ENCODE assay signal across 7 cellular contexts in the genomic region with DNA sequence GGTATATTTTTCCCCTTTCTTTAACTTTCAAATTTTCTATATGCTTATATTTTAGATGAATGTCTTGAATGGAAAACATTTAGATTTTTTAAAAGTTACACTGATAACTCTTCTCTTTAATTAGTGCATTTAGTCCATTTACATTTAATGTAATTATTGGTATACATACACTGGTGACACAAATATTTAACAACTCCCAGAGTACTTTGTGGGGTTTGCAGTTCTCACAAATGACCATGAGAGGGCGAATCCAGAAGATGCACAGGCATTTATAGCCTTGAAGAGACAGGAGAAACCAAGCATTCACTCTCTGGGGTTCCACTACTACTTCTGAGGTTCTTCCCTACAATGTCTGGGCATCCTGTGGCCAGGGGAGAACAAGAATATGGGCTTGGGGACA.
DNase-seq lines count a peak whose midpoint lies in the region; ATAC-seq and TF ChIP-seq lines count a peak whose summit lies in the region.

No MANE protein-coding gene starts in this region.

- no peak overlapping the region for H3K27ac Mint-ChIP-seq in endothelial cell (ENCODE audit: unreplicated experiment)
- H3K27ac Mint-ChIP-seq in effector memory CD8-positive, alpha-beta T cell = no peak overlapping the region

- H3K9me3 Mint-ChIP-seq in endothelial cell (ENCODE audit: unreplicated experiment) = no peaks in the 10 kb centered on the region
- H3K9me3 Mint-ChIP-seq in effector memory CD8-positive, alpha-beta T cell = no peaks in the 10 kb centered on the region

- no peaks in the 10 kb centered on the region for H3K27me3 ChIP-seq in psoas muscle (ENCODE audit: insufficient read depth in 3 of 3, low read length in 2 of 3)
- no peaks in the 10 kb centered on the region for H3K27me3 ChIP-seq in vagina

- intact Hi-C loops in psoas muscle (cut with DNase I) (no loop called here), vagina (cut with DNase I) (loop anchor here (5.0 to 10.0 kb wide), 2 partner anchors 61 to 122 kb away; a partner anchor contains a TSS)

- in situ Hi-C loops in GM13976 (cut with MboI; ENCODE audit: low sequenced_read_pairs, unreplicated experiment) = no loop called here

- no peak for ATAC-seq in psoas muscle
- ATAC-seq in effector memory CD8-positive, alpha-beta T cell (replicated peaks) = no peak

- WGBS in psoas muscle, 3 donors = 18 to 31% (median 21%) methylated on average over 1 of the region's 1 CpG

- no peaks in the 10 kb centered on the region for H3K36me3 Mint-ChIP-seq in endothelial cell (ENCODE audit: low read depth, unreplicated experiment)
- H3K36me3 Mint-ChIP-seq in effector memory CD8-positive, alpha-beta T cell (ENCODE audit: insufficient read depth) = no peaks in the 10 kb centered on the region

- no peak overlapping the region for H3K4me3 ChIP-seq in psoas muscle
- H3K4me3 ChIP-seq in vagina = no peak overlapping the region

- peaks cover 2% of the 10 kb centered on the region for H3K4me1 Mint-ChIP-seq in endothelial cell (ENCODE audit: unreplicated experiment)
- no peaks in the 10 kb centered on the region for H3K4me1 Mint-ChIP-seq in effector memory CD8-positive, alpha-beta T cell (ENCODE audit: low read depth in 2 of 2)

- DNase-seq in GM13976 (ENCODE audit: low spot score) = peak; percentile 41
- peak; percentile 64 for DNase-seq in NCI-H82 (lab: John Stamatoyannopoulos, UW)
- DNase-seq in endothelial cell (ENCODE audit: low spot score) = peak; percentile 45
- DNase-seq in psoas muscle = no peak
- DNase-seq in effector memory CD8-positive, alpha-beta T cell = no peak
- no peak for DNase-seq in NCI-H1105 treated with DMSO at 0.1 percent for 48 hours (lab: John Stamatoyannopoulos, UW)
- DNase-seq in vagina (ENCODE audit: extremely low spot score in 2 of 2) = no peak

- H3K36me3 ChIP-seq in psoas muscle (ENCODE audit: insufficient read depth in 1 of 2, low read depth in 1 of 2) (no peaks in the 10 kb centered on the region), vagina (no peaks in the 10 kb centered on the region)

- TF ChIP-seq POLR2A in vagina (IDR thresholded peaks at IDR 0.05) = no peak

- H3K4me3 Mint-ChIP-seq in endothelial cell (ENCODE audit: unreplicated experiment) = no peak overlapping the region
- H3K4me3 Mint-ChIP-seq in effector memory CD8-positive, alpha-beta T cell = no peak overlapping the region

- TF ChIP-seq CTCF in GM13976 (IDR thresholded peaks at IDR 0.05; ENCODE audit: borderline replicate concordance, control extremely low read depth, extremely low read depth, insufficient read depth, missing control alignments) (peak; percentile 33), endothelial cell (IDR thresholded peaks at IDR 0.05; ENCODE audit: unreplicated experiment) (peak; percentile 72), psoas muscle (IDR thresholded peaks at IDR 0.05) (peak; percentile 48), vagina (IDR thresholded peaks at IDR 0.05) (peak in 1 of 3 experiments; percentile 32)

- peaks cover 1% of the 10 kb centered on the region for H3K27me3 Mint-ChIP-seq in endothelial cell (ENCODE audit: unreplicated experiment)
- peaks cover 5 to 11% of the 10 kb centered on the region in 2 donors for H3K27me3 Mint-ChIP-seq in effector memory CD8-positive, alpha-beta T cell

- H3K9me3 ChIP-seq in psoas muscle = no peaks in the 10 kb centered on the region
- H3K9me3 ChIP-seq in vagina = no peaks in the 10 kb centered on the region

- no peaks in the 10 kb centered on the region for H3K4me1 ChIP-seq in psoas muscle
- H3K4me1 ChIP-seq in vagina = no peaks in the 10 kb centered on the region

- H3K27ac ChIP-seq in psoas muscle (no peak overlapping the region), vagina (no peak overlapping the region)

Comparison
In these comparisons a context has a peak if more than half of its experiments do, and no peak if none do; other contexts are left out.
1. DNase-seq: peak in GM13976 (single experiment), NCI-H82 (single experiment) and endothelial cell (single experiment); none in psoas muscle (0 of 2), effector memory CD8-positive, alpha-beta T cell (0 of 3), NCI-H1105 treated with DMSO at 0.1 percent for 48 hours (single experiment) and vagina (0 of 2).